Comparison of ENCODE assay signal across 10 cellular contexts in genomic region chr4:147837435-147837834, GRCh38.
A peak's percentile ranks its signal among the peaks of the same experiment; 100 is the strongest.
DNase-seq lines count a peak whose midpoint lies in the region; ATAC-seq and TF ChIP-seq lines count a peak whose summit lies in the region.
"Had no signal": no experiment of that assay in that cellular context is flagged by ENCODE, and none has a peak within 500 bp of the region (broad histone marks: within the 10 kb centered on the region; RNA-seq: fewer than 3 reads in every experiment).

No MANE protein-coding gene starts in this region.

- intact Hi-C loops in esophagus squamous epithelium (cut with DNase I) (no loop called here), gastrocnemius medialis (cut with DNase I; ENCODE audit: low total_unique reads) (no loop called here)
- intact Hi-C loops in activated T-helper 1 cell treated with anti-CD3 and anti-CD28 coated beads, Interleukin-12 subunit alpha, Interleukin-12 subunit beta, Interleukin-2, Interleukin-4 antibody, amounts not matched to agents 30 ng/mL and 10 ng/mL and 1 ng/mL, durations not matched to agents 14 hours and 24 hours and 36 hours (cut with micrococcal nuclease): no loop called here

- H3K36me3 ChIP-seq in esophagus squamous epithelium (peaks cover 0 to 5% (median 0%) of the 10 kb centered on the region in 3 donors), gastrocnemius medialis (no peaks in the 10 kb centered on the region)

- peak overlapping the region in 3 of 4 donors; percentile 35 to 93 (median 65) for H3K27ac ChIP-seq in esophagus squamous epithelium
- peak overlapping the region; percentile 57 to 95 (median 92) for H3K27ac ChIP-seq in gastrocnemius medialis
- H3K27ac ChIP-seq: VCaP had no signal

- peaks cover 18% of the 10 kb centered on the region for H3K27me3 Mint-ChIP-seq in activated T-helper 1 cell treated with anti-CD3 and anti-CD28 coated beads, Interleukin-12 subunit alpha, Interleukin-12 subunit beta, Interleukin-2, Interleukin-4 antibody, amounts not matched to agents 30 ng/mL and 10 ng/mL and 1 ng/mL, durations not matched to agents 14 hours and 24 hours and 36 hours (ENCODE audit: insufficient read depth)
- no peaks in the 10 kb centered on the region for H3K27me3 Mint-ChIP-seq in T-helper 2 cell treated with Interferon-gamma antibody and Interleukin-4, amounts not matched to agents 5 μg/mL and 100 μg/mL, for 36 hours (ENCODE audit: low read depth)

- H3K4me1 Mint-ChIP-seq in activated T-helper 1 cell treated with anti-CD3 and anti-CD28 coated beads, Interleukin-12 subunit alpha, Interleukin-12 subunit beta, Interleukin-2, Interleukin-4 antibody, amounts not matched to agents 30 ng/mL and 10 ng/mL and 1 ng/mL, durations not matched to agents 14 hours and 24 hours and 36 hours (ENCODE audit: low read depth): peaks cover 16% of the 10 kb centered on the region
- peaks cover 4% of the 10 kb centered on the region for H3K4me1 Mint-ChIP-seq in T-helper 2 cell treated with Interferon-gamma antibody and Interleukin-4, amounts not matched to agents 5 μg/mL and 100 μg/mL, for 36 hours (ENCODE audit: low read depth)

- peak; percentile 66 to 75 for ATAC-seq in gastrocnemius medialis
- no peak for ATAC-seq in GM21576 (IDR thresholded peaks at IDR 0.05; ENCODE audit: unreplicated experiment)

- no peaks in the 10 kb centered on the region for H3K27me3 ChIP-seq in esophagus squamous epithelium
- no peaks in the 10 kb centered on the region for H3K27me3 ChIP-seq in gastrocnemius medialis

- in situ Hi-C loops in gastrocnemius medialis (cut with MboI; ENCODE audit: low sequenced_read_pairs in 4 of 4): no loop called here

- 62 to 65% methylated on average over 1 of the region's 1 CpG for WGBS in esophagus squamous epithelium, 2 donors

- peaks cover 6 to 55% (median 9%) of the 10 kb centered on the region in 3 donors for H3K4me1 ChIP-seq in esophagus squamous epithelium
- peaks cover 42 to 57% of the 10 kb centered on the region in 2 donors for H3K4me1 ChIP-seq in gastrocnemius medialis

- no peak overlapping the region for H3K4me3 Mint-ChIP-seq in activated T-helper 1 cell treated with anti-CD3 and anti-CD28 coated beads, Interleukin-12 subunit alpha, Interleukin-12 subunit beta, Interleukin-2, Interleukin-4 antibody, amounts not matched to agents 30 ng/mL and 10 ng/mL and 1 ng/mL, durations not matched to agents 14 hours and 24 hours and 36 hours
- no peak overlapping the region for H3K4me3 Mint-ChIP-seq in T-helper 2 cell treated with Interferon-gamma antibody and Interleukin-4, amounts not matched to agents 5 μg/mL and 100 μg/mL, for 36 hours

- TF ChIP-seq CTCF in GM12873 (IDR thresholded peaks at IDR 0.05; ENCODE audit: insufficient read depth, low read depth, low read length, missing control alignments) (peak; percentile 23), esophagus squamous epithelium (IDR thresholded peaks at IDR 0.05) (peak in 3 of 6 experiments; percentile 22 to 29 (median 22)), gastrocnemius medialis (IDR thresholded peaks at IDR 0.05 in 4 of 5, conservative IDR thresholded peaks at IDR 0.05 in 1 of 5) (peak in 3 of 5 experiments; percentile 16 to 46 (median 40))

- no peak overlapping the region for H3K27ac Mint-ChIP-seq in activated T-helper 1 cell treated with anti-CD3 and anti-CD28 coated beads, Interleukin-12 subunit alpha, Interleukin-12 subunit beta, Interleukin-2, Interleukin-4 antibody, amounts not matched to agents 30 ng/mL and 10 ng/mL and 1 ng/mL, durations not matched to agents 14 hours and 24 hours and 36 hours
- H3K27ac Mint-ChIP-seq in T-helper 2 cell treated with Interferon-gamma antibody and Interleukin-4, amounts not matched to agents 5 μg/mL and 100 μg/mL, for 36 hours: no peak overlapping the region

- no peaks in the 10 kb centered on the region for H3K9me3 Mint-ChIP-seq in activated T-helper 1 cell treated with anti-CD3 and anti-CD28 coated beads, Interleukin-12 subunit alpha, Interleukin-12 subunit beta, Interleukin-2, Interleukin-4 antibody, amounts not matched to agents 30 ng/mL and 10 ng/mL and 1 ng/mL, durations not matched to agents 14 hours and 24 hours and 36 hours
- no peaks in the 10 kb centered on the region for H3K9me3 Mint-ChIP-seq in T-helper 2 cell treated with Interferon-gamma antibody and Interleukin-4, amounts not matched to agents 5 μg/mL and 100 μg/mL, for 36 hours

- no peak overlapping the region for H3K4me3 ChIP-seq in esophagus squamous epithelium
- H3K4me3 ChIP-seq in gastrocnemius medialis: no peak overlapping the region

- DNase-seq in OCI-M1 (lab: John Stamatoyannopoulos, UW): peak; percentile 63
- DNase-seq in esophagus squamous epithelium (lab: John Stamatoyannopoulos, UW): no peak
- DNase-seq in gastrocnemius medialis: peak in 1 of 2 donors; percentile 63
- DNase-seq in activated T-helper 1 cell treated with anti-CD3 and anti-CD28 coated beads, Interleukin-12 subunit alpha, Interleukin-12 subunit beta, Interleukin-2, Interleukin-4 antibody, amounts not matched to agents 30 ng/mL and 10 ng/mL and 1 ng/mL, durations not matched to agents 14 hours and 24 hours and 36 hours (ENCODE audit: low spot score): no peak
- no peak for DNase-seq in SKM-1 treated with dmso at 0.1 percent for 144 hours (lab: John Stamatoyannopoulos, UW; ENCODE audit: unreplicated experiment)
- DNase-seq in T-helper 2 cell treated with Interferon-gamma antibody and Interleukin-4, amounts not matched to agents 5 μg/mL and 100 μg/mL, for 36 hours (ENCODE audit: low spot score): no peak
- DNase-seq: activated naive CD4-positive, alpha-beta T cell had no signal

- H3K9me3 ChIP-seq in esophagus squamous epithelium (peaks cover 0 to 6% (median 0%) of the 10 kb centered on the region in 3 donors), gastrocnemius medialis (no peaks in the 10 kb centered on the region)

- H3K36me3 Mint-ChIP-seq in activated T-helper 1 cell treated with anti-CD3 and anti-CD28 coated beads, Interleukin-12 subunit alpha, Interleukin-12 subunit beta, Interleukin-2, Interleukin-4 antibody, amounts not matched to agents 30 ng/mL and 10 ng/mL and 1 ng/mL, durations not matched to agents 14 hours and 24 hours and 36 hours (ENCODE audit: low read depth): no peaks in the 10 kb centered on the region
- peaks cover 5% of the 10 kb centered on the region for H3K36me3 Mint-ChIP-seq in T-helper 2 cell treated with Interferon-gamma antibody and Interleukin-4, amounts not matched to agents 5 μg/mL and 100 μg/mL, for 36 hours (ENCODE audit: low read depth)

- TF ChIP-seq POLR2A in esophagus squamous epithelium (IDR thresholded peaks at IDR 0.05) (no peak), gastrocnemius medialis (IDR thresholded peaks at IDR 0.05) (no peak)
